Comparison of ENCODE assay signal across 1 cellular context in the genomic region with DNA sequence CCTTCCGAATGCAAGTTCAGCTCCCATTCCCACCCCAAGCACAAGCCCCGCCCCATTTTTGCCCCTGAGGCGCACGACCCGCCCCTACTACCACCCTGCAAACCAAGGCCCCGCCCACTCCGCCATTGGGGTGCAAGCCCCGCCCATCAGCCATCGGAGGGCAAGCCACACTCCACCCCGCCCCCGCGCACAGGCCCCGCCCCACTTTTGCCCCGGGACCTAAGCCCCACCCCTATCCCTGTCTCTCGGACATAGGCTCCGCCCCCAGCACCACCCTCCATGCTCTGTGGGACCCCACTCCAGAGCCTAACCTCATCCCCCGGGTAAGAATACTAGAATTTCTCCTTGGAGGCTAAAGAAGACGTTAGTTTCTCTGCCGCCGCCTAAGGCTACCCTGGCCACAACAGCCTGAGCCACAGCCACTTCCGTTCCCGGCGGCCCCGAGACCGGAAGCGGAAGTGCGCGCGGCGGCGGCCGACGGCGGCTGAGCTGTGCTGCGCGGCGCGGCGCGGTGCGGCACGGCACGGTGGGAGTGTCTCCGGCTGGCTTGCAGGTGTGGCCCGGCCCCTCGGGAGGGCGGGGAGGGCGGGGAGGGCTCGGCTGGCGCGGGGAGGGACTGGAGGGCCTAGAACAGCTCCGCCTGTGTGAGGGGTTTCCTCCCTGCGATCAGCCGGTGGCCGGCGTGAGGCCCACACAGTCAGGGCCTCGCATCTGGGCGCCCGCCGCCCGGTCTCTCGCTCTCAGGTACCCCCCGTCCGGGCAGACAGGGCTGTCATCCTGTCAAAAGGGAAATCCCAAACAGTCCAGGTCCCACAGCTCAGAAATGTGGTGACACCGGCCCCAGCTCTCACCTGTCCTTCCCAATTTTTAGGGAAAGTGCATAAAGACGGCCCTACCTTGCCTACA.
TF ChIP-seq lines count a peak whose summit lies in the region.

ZNF333 (plus strand) TSS at position 451 of the 906 bp plus-strand sequence. CDS start 3,444 bp downstream, outside the sequence.

TF ChIP-seq in K562, 482 proteins besides CTCF, POLR2A, EP300 and RAD21 (continued from another document):
- TF ChIP-seq C11orf30 (IDR thresholded peaks at IDR 0.05; ENCODE audit: low read depth) (peak; percentile 42), SRSF1 (IDR thresholded peaks at IDR 0.05; ENCODE audit: low read depth, low read length) (no peak), FOXJ2 (tag; IDR thresholded peaks at IDR 0.05) (no peak), ILF3 (IDR thresholded peaks at IDR 0.05; ENCODE audit: borderline replicate concordance) (no peak), TFE3 (CRISPR knock-in tag; IDR thresholded peaks at IDR 0.05) (no peak), ZNF354B (CRISPR knock-in tag; IDR thresholded peaks at IDR 0.05) (no peak), PHF21A (IDR thresholded peaks at IDR 0.05; ENCODE audit: borderline replicate concordance, low read depth) (no peak), MBD2 (IDR thresholded peaks at IDR 0.05; ENCODE audit: borderline replicate concordance, low read depth) (peak; percentile 63), PREB (CRISPR knock-in tag; IDR thresholded peaks at IDR 0.05) (no peak), CEBPZ (IDR thresholded peaks at IDR 0.05; ENCODE audit: borderline replicate concordance, low read depth, low read length) (no peak), DDX20 (tag; IDR thresholded peaks at IDR 0.05; ENCODE audit: low read depth) (no peak), POLR2AphosphoS5 (IDR thresholded peaks at IDR 0.05; ENCODE audit: control insufficient read depth, insufficient read depth, low read depth, low read length) (peak; percentile 90), NR2F6 (CRISPR knock-in tag; IDR thresholded peaks at IDR 0.05) (no peak), GMEB1 (CRISPR knock-in tag; IDR thresholded peaks at IDR 0.05) (peak; percentile 90), ELF2 (CRISPR knock-in tag; IDR thresholded peaks at IDR 0.05) (peak; percentile 94), MCM7 (IDR thresholded peaks at IDR 0.05) (no peak)
- TF ChIP-seq, protein P1, sequence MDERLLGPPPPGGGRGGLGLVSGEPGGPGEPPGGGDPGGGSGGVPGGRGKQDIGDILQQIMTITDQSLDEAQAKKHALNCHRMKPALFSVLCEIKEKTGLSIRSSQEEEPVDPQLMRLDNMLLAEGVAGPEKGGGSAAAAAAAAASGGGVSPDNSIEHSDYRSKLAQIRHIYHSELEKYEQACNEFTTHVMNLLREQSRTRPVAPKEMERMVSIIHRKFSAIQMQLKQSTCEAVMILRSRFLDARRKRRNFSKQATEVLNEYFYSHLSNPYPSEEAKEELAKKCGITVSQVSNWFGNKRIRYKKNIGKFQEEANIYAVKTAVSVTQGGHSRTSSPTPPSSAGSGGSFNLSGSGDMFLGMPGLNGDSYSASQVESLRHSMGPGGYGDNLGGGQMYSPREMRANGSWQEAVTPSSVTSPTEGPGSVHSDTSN (CRISPR knock-in tag; IDR thresholded peaks at IDR 0.05; ENCODE audit: low read depth) = no peak
- TF ChIP-seq, protein P1 (tag; conservative IDR thresholded peaks at IDR 0.05; ENCODE audit: low read depth) = no peak
- TF ChIP-seq, protein P2, sequence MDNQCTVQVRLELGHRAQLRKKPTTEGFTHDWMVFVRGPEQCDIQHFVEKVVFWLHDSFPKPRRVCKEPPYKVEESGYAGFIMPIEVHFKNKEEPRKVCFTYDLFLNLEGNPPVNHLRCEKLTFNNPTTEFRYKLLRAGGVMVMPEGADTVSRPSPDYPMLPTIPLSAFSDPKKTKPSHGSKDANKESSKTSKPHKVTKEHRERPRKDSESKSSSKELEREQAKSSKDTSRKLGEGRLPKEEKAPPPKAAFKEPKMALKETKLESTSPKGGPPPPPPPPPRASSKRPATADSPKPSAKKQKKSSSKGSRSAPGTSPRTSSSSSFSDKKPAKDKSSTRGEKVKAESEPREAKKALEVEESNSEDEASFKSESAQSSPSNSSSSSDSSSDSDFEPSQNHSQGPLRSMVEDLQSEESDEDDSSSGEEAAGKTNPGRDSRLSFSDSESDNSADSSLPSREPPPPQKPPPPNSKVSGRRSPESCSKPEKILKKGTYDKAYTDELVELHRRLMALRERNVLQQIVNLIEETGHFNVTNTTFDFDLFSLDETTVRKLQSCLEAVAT (IDR thresholded peaks at IDR 0.05) = no peak
- TF ChIP-seq, protein P3, sequence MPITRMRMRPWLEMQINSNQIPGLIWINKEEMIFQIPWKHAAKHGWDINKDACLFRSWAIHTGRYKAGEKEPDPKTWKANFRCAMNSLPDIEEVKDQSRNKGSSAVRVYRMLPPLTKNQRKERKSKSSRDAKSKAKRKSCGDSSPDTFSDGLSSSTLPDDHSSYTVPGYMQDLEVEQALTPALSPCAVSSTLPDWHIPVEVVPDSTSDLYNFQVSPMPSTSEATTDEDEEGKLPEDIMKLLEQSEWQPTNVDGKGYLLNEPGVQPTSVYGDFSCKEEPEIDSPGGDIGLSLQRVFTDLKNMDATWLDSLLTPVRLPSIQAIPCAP (CRISPR knock-in tag; IDR thresholded peaks at IDR 0.05; ENCODE audit: borderline replicate concordance) = no peak
- TF ChIP-seq, protein P4, sequence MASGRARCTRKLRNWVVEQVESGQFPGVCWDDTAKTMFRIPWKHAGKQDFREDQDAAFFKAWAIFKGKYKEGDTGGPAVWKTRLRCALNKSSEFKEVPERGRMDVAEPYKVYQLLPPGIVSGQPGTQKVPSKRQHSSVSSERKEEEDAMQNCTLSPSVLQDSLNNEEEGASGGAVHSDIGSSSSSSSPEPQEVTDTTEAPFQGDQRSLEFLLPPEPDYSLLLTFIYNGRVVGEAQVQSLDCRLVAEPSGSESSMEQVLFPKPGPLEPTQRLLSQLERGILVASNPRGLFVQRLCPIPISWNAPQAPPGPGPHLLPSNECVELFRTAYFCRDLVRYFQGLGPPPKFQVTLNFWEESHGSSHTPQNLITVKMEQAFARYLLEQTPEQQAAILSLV (tag; IDR thresholded peaks at IDR 0.05) = no peak
- TF ChIP-seq, protein P5, sequence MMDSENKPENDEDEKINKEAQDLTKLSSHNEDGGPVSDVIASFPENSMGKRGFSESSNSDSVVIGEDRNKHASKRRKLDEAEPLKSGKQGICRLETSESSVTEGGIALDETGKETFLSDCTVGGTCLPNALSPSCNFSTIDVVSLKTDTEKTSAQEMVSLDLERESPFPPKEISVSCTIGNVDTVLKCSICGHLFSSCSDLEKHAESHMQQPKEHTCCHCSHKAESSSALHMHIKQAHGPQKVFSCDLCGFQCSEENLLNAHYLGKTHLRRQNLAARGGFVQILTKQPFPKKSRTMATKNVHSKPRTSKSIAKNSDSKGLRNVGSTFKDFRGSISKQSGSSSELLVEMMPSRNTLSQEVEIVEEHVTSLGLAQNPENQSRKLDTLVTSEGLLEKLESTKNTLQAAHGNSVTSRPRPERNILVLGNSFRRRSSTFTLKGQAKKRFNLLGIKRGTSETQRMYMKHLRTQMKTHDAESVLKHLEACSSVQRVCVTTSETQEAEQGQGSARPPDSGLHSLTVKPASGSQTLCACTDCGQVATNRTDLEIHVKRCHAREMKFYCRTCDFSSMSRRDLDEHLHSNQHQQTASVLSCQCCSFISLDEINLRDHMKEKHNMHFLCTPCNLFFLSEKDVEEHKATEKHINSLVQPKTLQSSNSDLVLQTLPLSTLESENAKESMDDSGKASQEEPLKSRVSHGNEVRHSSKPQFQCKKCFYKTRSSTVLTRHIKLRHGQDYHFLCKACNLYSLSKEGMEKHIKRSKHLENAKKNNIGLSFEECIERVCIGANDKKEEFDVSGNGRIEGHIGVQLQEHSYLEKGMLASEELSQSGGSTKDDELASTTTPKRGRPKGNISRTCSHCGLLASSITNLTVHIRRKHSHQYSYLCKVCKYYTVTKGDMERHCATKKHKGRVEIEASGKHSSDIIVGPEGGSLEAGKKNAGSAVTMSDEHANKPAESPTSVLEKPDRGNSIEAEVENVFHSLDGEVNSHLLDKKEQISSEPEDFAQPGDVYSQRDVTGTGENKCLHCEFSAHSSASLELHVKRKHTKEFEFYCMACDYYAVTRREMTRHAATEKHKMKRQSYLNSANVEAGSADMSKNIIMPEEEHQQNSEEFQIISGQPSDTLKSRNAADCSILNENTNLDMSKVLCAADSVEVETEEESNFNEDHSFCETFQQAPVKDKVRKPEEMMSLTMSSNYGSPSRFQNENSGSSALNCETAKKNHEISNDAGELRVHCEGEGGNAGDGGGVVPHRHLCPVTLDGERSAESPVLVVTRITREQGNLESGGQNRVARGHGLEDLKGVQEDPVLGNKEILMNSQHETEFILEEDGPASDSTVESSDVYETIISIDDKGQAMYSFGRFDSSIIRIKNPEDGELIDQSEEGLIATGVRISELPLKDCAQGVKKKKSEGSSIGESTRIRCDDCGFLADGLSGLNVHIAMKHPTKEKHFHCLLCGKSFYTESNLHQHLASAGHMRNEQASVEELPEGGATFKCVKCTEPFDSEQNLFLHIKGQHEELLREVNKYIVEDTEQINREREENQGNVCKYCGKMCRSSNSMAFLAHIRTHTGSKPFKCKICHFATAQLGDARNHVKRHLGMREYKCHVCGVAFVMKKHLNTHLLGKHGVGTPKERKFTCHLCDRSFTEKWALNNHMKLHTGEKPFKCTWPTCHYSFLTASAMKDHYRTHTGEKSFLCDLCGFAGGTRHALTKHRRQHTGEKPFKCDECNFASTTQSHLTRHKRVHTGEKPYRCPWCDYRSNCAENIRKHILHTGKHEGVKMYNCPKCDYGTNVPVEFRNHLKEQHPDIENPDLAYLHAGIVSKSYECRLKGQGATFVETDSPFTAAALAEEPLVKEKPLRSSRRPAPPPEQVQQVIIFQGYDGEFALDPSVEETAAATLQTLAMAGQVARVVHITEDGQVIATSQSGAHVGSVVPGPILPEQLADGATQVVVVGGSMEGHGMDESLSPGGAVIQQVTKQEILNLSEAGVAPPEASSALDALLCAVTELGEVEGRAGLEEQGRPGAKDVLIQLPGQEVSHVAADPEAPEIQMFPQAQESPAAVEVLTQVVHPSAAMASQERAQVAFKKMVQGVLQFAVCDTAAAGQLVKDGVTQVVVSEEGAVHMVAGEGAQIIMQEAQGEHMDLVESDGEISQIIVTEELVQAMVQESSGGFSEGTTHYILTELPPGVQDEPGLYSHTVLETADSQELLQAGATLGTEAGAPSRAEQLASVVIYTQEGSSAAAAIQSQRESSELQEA (IDR thresholded peaks at IDR 0.05; ENCODE audit: low read depth) = peak; percentile 62; the same call in 1 of the 2 replicates
